17 cellular contexts compared by ENCODE assay signal in the genomic region with DNA sequence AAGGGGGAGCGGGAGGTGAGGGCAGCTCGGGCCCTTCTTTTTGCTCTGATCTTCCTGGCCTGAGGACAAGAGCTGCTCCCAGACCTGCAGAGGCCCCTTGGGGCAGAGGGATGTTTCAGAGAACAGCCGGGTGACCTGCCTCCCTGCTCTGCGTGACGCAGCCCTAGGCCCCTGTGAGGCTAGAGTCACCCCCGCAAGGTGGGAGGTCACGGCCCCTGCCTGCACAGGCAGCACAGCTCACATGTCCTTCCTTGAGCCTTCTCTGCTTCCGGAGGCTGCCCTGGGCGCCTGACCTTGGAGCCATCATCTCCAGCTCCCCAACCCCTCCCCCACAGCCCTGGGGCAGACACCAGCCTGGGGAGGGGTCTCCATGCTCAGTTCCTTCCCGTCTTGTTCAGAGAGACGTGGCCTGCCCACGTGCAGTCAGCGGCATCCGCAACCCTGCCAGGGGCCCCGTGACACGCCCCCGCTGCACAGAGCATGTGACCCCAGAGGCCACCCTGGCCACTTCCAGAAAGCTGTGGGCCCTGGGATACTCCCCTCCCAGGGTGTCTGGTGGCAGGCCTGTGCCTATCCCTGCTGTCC. TPM values are rescaled to one million over a fixed set of nuclear protein-coding genes. Genes with fewer than 3 reads are reported as not detected.
DNase-seq lines count a peak whose midpoint lies in the region; TF ChIP-seq lines count a peak whose summit lies in the region.
"Had no signal": no experiment of that assay in that cellular context is flagged by ENCODE, and none has a peak within 500 bp of the region (broad histone marks: within the 10 kb centered on the region; RNA-seq: fewer than 3 reads in every experiment).

TSS of gene BIRC7 (plus strand) at position 507 of the 585 bp plus-strand sequence. CDS start 192 bp downstream, outside the sequence.

- peaks cover 7% of the 10 kb centered on the region for H3K9me3 Mint-ChIP-seq in glutamatergic neuron (ENCODE audit: unreplicated experiment)
- H3K9me3 Mint-ChIP-seq: CD4-positive, alpha-beta memory T cell had no signal

- H3K4me3 Mint-ChIP-seq in glutamatergic neuron (ENCODE audit: unreplicated experiment), result no peak within 1 kb of the TSS
- H3K4me3 Mint-ChIP-seq: activated naive CD8-positive, alpha-beta T cell had no signal

- H3K27ac ChIP-seq in smooth muscle cell (ENCODE audit: low read depth), result no peak within 1 kb of the TSS
- H3K27ac ChIP-seq in testis, result no peak within 1 kb of the TSS
- H3K27ac ChIP-seq: left ventricle myocardium inferior, SJSA1 had no signal

- H3K27me3 Mint-ChIP-seq in glutamatergic neuron (ENCODE audit: unreplicated experiment), result peaks cover 20% of the 10 kb centered on the region

- peak within 1 kb of the TSS; percentile 59 for H3K4me2 ChIP-seq in smooth muscle cell

- WGBS in smooth muscle cell (ENCODE audit: low lambda C conversion rate), result 45% methylated on average over 11 of the region's 17 CpGs
- 59% methylated on average over 15 of the region's 17 CpGs for WGBS in testis, 2 donors

- peaks cover 38% of the 10 kb centered on the region for H3K4me1 ChIP-seq in smooth muscle cell (ENCODE audit: low read depth)
- H3K4me1 ChIP-seq in testis, result peaks cover 4% of the 10 kb centered on the region
- H3K4me1 ChIP-seq in HAP-1, result no peaks in the 10 kb centered on the region

- H3K4me1 Mint-ChIP-seq in glutamatergic neuron (ENCODE audit: low read depth, unreplicated experiment), result peaks cover 3% of the 10 kb centered on the region

- H4K20me1 ChIP-seq in smooth muscle cell (ENCODE audit: low read depth), result no peaks in the 10 kb centered on the region

- no peaks in the 10 kb centered on the region for H3K9me3 ChIP-seq in smooth muscle cell (replicated peaks; ENCODE audit: low read depth)
- no peaks in the 10 kb centered on the region for H3K9me3 ChIP-seq in testis
- no peaks in the 10 kb centered on the region for H3K9me3 ChIP-seq in HAP-1
- H3K9me3 ChIP-seq: left ventricle myocardium inferior, SJSA1, spleen had no signal

- H3K27ac Mint-ChIP-seq in glutamatergic neuron (ENCODE audit: unreplicated experiment), result no peak within 1 kb of the TSS
- H3K27ac Mint-ChIP-seq: activated naive CD8-positive, alpha-beta T cell had no signal

- peaks cover 16% of the 10 kb centered on the region for H3F3A ChIP-seq in smooth muscle cell (ENCODE audit: low read depth)

- H3K9ac ChIP-seq in smooth muscle cell (ENCODE audit: low read depth), result no peak within 1 kb of the TSS

- DNase-seq in H7 (no peak), RPMI8226 (peak; percentile 23), glutamatergic neuron (peak; percentile 58), smooth muscle cell (lab: John Stamatoyannopoulos, UW; ENCODE audit: unreplicated experiment) (no peak), MV-4-11 (lab: John Stamatoyannopoulos, UW) (no peak), testis (no peak), NCI-H1930 (lab: John Stamatoyannopoulos, UW) (no peak), HAP-1 (ENCODE audit: low spot score in 2 of 2) (no peak)
- DNase-seq: cerebellar nuclear complex, left ventricle myocardium inferior, NCI-H2029, NCI-H774, spleen had no signal

- in situ Hi-C loops in HAP-1 (cut with MboI; ENCODE audit: low sequenced_read_pairs), result no loop called here

- no peak within 1 kb of the TSS for H2AFZ ChIP-seq in smooth muscle cell (ENCODE audit: low read depth)

- H3K27me3 ChIP-seq in H7 (ENCODE audit: control insufficient read depth, insufficient read depth, low read length), result no peaks in the 10 kb centered on the region
- no peaks in the 10 kb centered on the region for H3K27me3 ChIP-seq in smooth muscle cell (ENCODE audit: low read depth)
- no peaks in the 10 kb centered on the region for H3K27me3 ChIP-seq in testis
- H3K27me3 ChIP-seq in HAP-1 (ENCODE audit: low read depth), result peaks cover 21% of the 10 kb centered on the region
- H3K27me3 ChIP-seq: SJSA1 had no signal

- TF ChIP-seq CTCF in glutamatergic neuron (IDR thresholded peaks at IDR 0.05; ENCODE audit: partially characterized antibody, unreplicated experiment), result no peak
- TF ChIP-seq CTCF in smooth muscle cell (IDR thresholded peaks at IDR 0.05; ENCODE audit: borderline replicate concordance, insufficient read depth, poor library complexity, severe bottlenecking), result no peak
- TF ChIP-seq CTCF in testis (IDR thresholded peaks at IDR 0.05), result no peak

- intact Hi-C loops in testis (cut with DNase I; ENCODE audit: low total_unique reads), result no loop called here

- H3K4me3 ChIP-seq in H7 (ENCODE audit: insufficient read depth, low read depth, low read length), result peak within 1 kb of the TSS; percentile 34
- H3K4me3 ChIP-seq in smooth muscle cell, result no peak within 1 kb of the TSS
- H3K4me3 ChIP-seq in testis, result no peak within 1 kb of the TSS
- no peak within 1 kb of the TSS for H3K4me3 ChIP-seq in HAP-1
- H3K4me3 ChIP-seq: left ventricle myocardium inferior, SJSA1, spleen had no signal

- H3K36me3 ChIP-seq in H7 (replicated peaks; ENCODE audit: control insufficient read depth, insufficient read depth, low read length), result no peaks in the 10 kb centered on the region
- H3K36me3 ChIP-seq in smooth muscle cell (ENCODE audit: low read depth), result no peaks in the 10 kb centered on the region
- no peaks in the 10 kb centered on the region for H3K36me3 ChIP-seq in testis (ENCODE audit: low read depth, missing control alignments)
- H3K36me3 ChIP-seq in HAP-1 (replicated peaks), result no peaks in the 10 kb centered on the region
- H3K36me3 ChIP-seq: left ventricle myocardium inferior, SJSA1, spleen had no signal

- H3K79me2 ChIP-seq in smooth muscle cell (ENCODE audit: low read depth), result no peaks in the 10 kb centered on the region

- no peaks in the 10 kb centered on the region for H3K36me3 Mint-ChIP-seq in glutamatergic neuron (ENCODE audit: unreplicated experiment)
- H3K36me3 Mint-ChIP-seq: activated naive CD8-positive, alpha-beta T cell; CD4-positive, alpha-beta memory T cell had no signal

- no peak for TF ChIP-seq POLR2A in testis (IDR thresholded peaks at IDR 0.05)

RNA-seq across cellular contexts. Expression of gene BIRC7, which starts in this region (rescaled TPM):
- total RNA-seq in H7 (2014; rRNA removed; shearing (Covaris generic)), result 0.26 TPM in 1 of 2 replicates, not detected in the other
- not detected for total RNA-seq in glutamatergic neuron (ENCODE audit: unreplicated experiment)
- 3.5 and 5.8 TPM in 2 replicates for total RNA-seq in smooth muscle cell
- polyA plus RNA-seq in smooth muscle cell, result 10.9 and 12.2 TPM in 2 replicates
- total RNA-seq in testis, result under 1 TPM; 0.24 to 0.25 TPM
- polyA plus RNA-seq in testis (ENCODE audit: insufficient read depth, low read depth, low replicate concordance), result 0.33 TPM
- total RNA-seq: CD4-positive, alpha-beta memory T cell; endothelial cell of umbilical vein; SJSA1 had no signal
- polyA plus RNA-seq: CD4-positive, alpha-beta memory T cell; endothelial cell of umbilical vein had no signal

Comparison
In these comparisons a context has a peak if more than half of its experiments do, and no peak if none do; other contexts are left out.
1. Peak in DNase-seq in glutamatergic neuron; RNA of the gene not detected or under 1 TPM.